In genomic region chr15:67197364-67197695, GRCh38 we compare ENCODE assay signal across 14 cellular contexts. TPM values are rescaled to one million over a fixed set of nuclear protein-coding genes. Genes with fewer than 3 reads are reported as not detected.
DNase-seq lines count a peak whose midpoint lies in the region; ATAC-seq, FAIRE-seq and TF ChIP-seq lines count a peak whose summit lies in the region.
"Had no signal": no experiment of that assay in that cellular context is flagged by ENCODE, and none has a peak within 500 bp of the region (broad histone marks: within the 10 kb centered on the region; RNA-seq: fewer than 3 reads in every experiment).

No MANE protein-coding gene starts in this region.

- no peak for FAIRE-seq in HTR-8/SVneo (lab: Jason Lieb, UNC)
- FAIRE-seq: kidney had no signal

- H3K4me3 Mint-ChIP-seq in activated naive CD4-positive, alpha-beta T cell treated with anti-CD3 and anti-CD28 coated beads, Interleukin-2, amount 10 ng/mL, durations not matched to agents 7 days and 5 days = no peak overlapping the region
- no peak overlapping the region for H3K4me3 Mint-ChIP-seq in activated CD8-positive, alpha-beta T cell treated with anti-CD3 and anti-CD28 coated beads for 36 hours
- H3K4me3 Mint-ChIP-seq in stimulated activated naive B cell treated with anti-CD40 and anti-IgM and Interleukin-4, amounts not matched to agents 10 μg/mL and 1 μg/mL and 100 μg/mL, for 72 hours = no peak overlapping the region

- H3K27ac Mint-ChIP-seq in activated naive CD4-positive, alpha-beta T cell treated with anti-CD3 and anti-CD28 coated beads, Interleukin-2, amount 10 ng/mL, durations not matched to agents 7 days and 5 days = peak overlapping the region; percentile 69
- H3K27ac Mint-ChIP-seq in activated CD8-positive, alpha-beta T cell treated with anti-CD3 and anti-CD28 coated beads for 36 hours = peak overlapping the region; percentile 9
- peak overlapping the region; percentile 72 for H3K27ac Mint-ChIP-seq in stimulated activated naive B cell treated with anti-CD40 and anti-IgM and Interleukin-4, amounts not matched to agents 10 μg/mL and 1 μg/mL and 100 μg/mL, for 72 hours

- peaks cover 0 to 46% (median 25%) of the 10 kb centered on the region in 6 donors for H3K4me1 ChIP-seq in spleen

- peaks cover 66% of the 10 kb centered on the region for H3K36me3 Mint-ChIP-seq in activated naive CD4-positive, alpha-beta T cell treated with anti-CD3 and anti-CD28 coated beads, Interleukin-2, amount 10 ng/mL, durations not matched to agents 7 days and 5 days
- peaks cover 47% of the 10 kb centered on the region for H3K36me3 Mint-ChIP-seq in activated CD8-positive, alpha-beta T cell treated with anti-CD3 and anti-CD28 coated beads for 36 hours (ENCODE audit: low read depth)
- peaks cover 50 to 72% of the 10 kb centered on the region in 2 donors for H3K36me3 Mint-ChIP-seq in stimulated activated naive B cell treated with anti-CD40 and anti-IgM and Interleukin-4, amounts not matched to agents 10 μg/mL and 1 μg/mL and 100 μg/mL, for 72 hours

- CTCF ChIA-PET in activated naive CD4-positive, alpha-beta T cell treated with anti-CD3 and anti-CD28 coated beads, Interleukin-2, amount 10 ng/mL, durations not matched to agents 7 days and 5 days (lab: Charles Lee) = no interaction called here
- CTCF ChIA-PET in activated CD8-positive, alpha-beta T cell treated with anti-CD3 and anti-CD28 coated beads for 36 hours (lab: Charles Lee) = no interaction called here

- no peaks in the 10 kb centered on the region for H3K27me3 ChIP-seq in spleen (replicated peaks in 1 of 7)

- POLR2A ChIA-PET in activated CD8-positive, alpha-beta T cell treated with anti-CD3 and anti-CD28 coated beads for 36 hours (lab: Charles Lee) = no interaction called here

- no peak for TF ChIP-seq POLR2A in spleen (IDR thresholded peaks at IDR 0.05)

- intact Hi-C loops in activated CD8-positive, alpha-beta T cell treated with anti-CD3 and anti-CD28 coated beads for 36 hours (cut with micrococcal nuclease) = no loop called here
- intact Hi-C loops in spleen (cut with DNase I; ENCODE audit: low total_unique reads) = no loop called here

- no peak for TF ChIP-seq CTCF in activated CD8-positive, alpha-beta T cell treated with anti-CD3 and anti-CD28 coated beads for 36 hours (IDR thresholded peaks at IDR 0.05)
- no peak for TF ChIP-seq CTCF in spleen (IDR thresholded peaks at IDR 0.05 in 8 of 11, conservative IDR thresholded peaks at IDR 0.05 in 3 of 11)

- peaks cover 0 to 51% (median 21%) of the 10 kb centered on the region in 6 donors for H3K36me3 ChIP-seq in spleen

- DNase-seq in activated naive CD4-positive, alpha-beta T cell treated with anti-CD3 and anti-CD28 coated beads, Interleukin-2, amount 10 ng/mL, durations not matched to agents 7 days and 5 days = no peak
- no peak for DNase-seq in activated naive CD4-positive, alpha-beta T cell (lab: John Stamatoyannopoulos, UW)
- no peak for DNase-seq in activated CD8-positive, alpha-beta T cell treated with anti-CD3 and anti-CD28 coated beads for 36 hours
- peak; percentile 36 for DNase-seq in iris pigment epithelial cell (ENCODE audit: low read depth)
- DNase-seq in stimulated activated naive B cell treated with anti-CD40 and anti-IgM and Interleukin-4, amounts not matched to agents 10 μg/mL and 1 μg/mL and 100 μg/mL, for 72 hours = no peak
- DNase-seq in activated effector memory CD4-positive, alpha-beta T cell treated with anti-CD3 and anti-CD28 coated beads, Interleukin-2, amount 50 U/mL, for 16 hours = no peak
- no peak for DNase-seq in spleen
- DNase-seq in HTR-8/SVneo (ENCODE audit: insufficient read length, low spot score) = no peak
- DNase-seq: activated CD8-positive, alpha-beta memory T cell treated with anti-CD3 and anti-CD28 coated beads, Interleukin-2, amount 50 U/mL, for 4 hours; kidney; NCI-H1694; NCI-H748 treated with DMSO at 0.1 percent for 48 hours; SHP77 treated with DMSO at 0.1 percent for 48 hours; stimulated activated CD4-positive, alpha-beta T cell treated with anti-CD3 and anti-CD28 coated beads, Interleukin-12 subunit alpha, Interleukin-12 subunit beta, amount 100 ng/mL, for 4 hours had no signal

- H3K9me3 ChIP-seq in spleen = no peaks in the 10 kb centered on the region

- H3K27me3 Mint-ChIP-seq in activated naive CD4-positive, alpha-beta T cell treated with anti-CD3 and anti-CD28 coated beads, Interleukin-2, amount 10 ng/mL, durations not matched to agents 7 days and 5 days = no peaks in the 10 kb centered on the region
- H3K27me3 Mint-ChIP-seq in activated CD8-positive, alpha-beta T cell treated with anti-CD3 and anti-CD28 coated beads for 36 hours = no peaks in the 10 kb centered on the region
- H3K27me3 Mint-ChIP-seq in stimulated activated naive B cell treated with anti-CD40 and anti-IgM and Interleukin-4, amounts not matched to agents 10 μg/mL and 1 μg/mL and 100 μg/mL, for 72 hours = no peaks in the 10 kb centered on the region

- H3K4me1 Mint-ChIP-seq in activated naive CD4-positive, alpha-beta T cell treated with anti-CD3 and anti-CD28 coated beads, Interleukin-2, amount 10 ng/mL, durations not matched to agents 7 days and 5 days = peaks cover 19% of the 10 kb centered on the region
- peaks cover 8% of the 10 kb centered on the region for H3K4me1 Mint-ChIP-seq in activated CD8-positive, alpha-beta T cell treated with anti-CD3 and anti-CD28 coated beads for 36 hours (ENCODE audit: low read depth)
- H3K4me1 Mint-ChIP-seq in stimulated activated naive B cell treated with anti-CD40 and anti-IgM and Interleukin-4, amounts not matched to agents 10 μg/mL and 1 μg/mL and 100 μg/mL, for 72 hours = peaks cover 21 to 24% of the 10 kb centered on the region in 2 donors

- WGBS in spleen, 5 donors = 87 to 98% (median 97%) methylated on average over 2 of the region's 2 CpGs

- H3K27ac ChIP-seq in spleen = no peak overlapping the region

- ATAC-seq in activated CD8-positive, alpha-beta T cell treated with anti-CD3 and anti-CD28 coated beads for 36 hours = no peak
- ATAC-seq in stimulated activated naive B cell treated with anti-CD40 and anti-IgM and Interleukin-4, amounts not matched to agents 10 μg/mL and 1 μg/mL and 100 μg/mL, for 72 hours (replicated peaks) = no peak

- no peak overlapping the region for H3K4me3 ChIP-seq in spleen

- no peaks in the 10 kb centered on the region for H3K9me3 Mint-ChIP-seq in activated naive CD4-positive, alpha-beta T cell treated with anti-CD3 and anti-CD28 coated beads, Interleukin-2, amount 10 ng/mL, durations not matched to agents 7 days and 5 days
- no peaks in the 10 kb centered on the region for H3K9me3 Mint-ChIP-seq in activated CD8-positive, alpha-beta T cell treated with anti-CD3 and anti-CD28 coated beads for 36 hours
- no peaks in the 10 kb centered on the region for H3K9me3 Mint-ChIP-seq in stimulated activated naive B cell treated with anti-CD40 and anti-IgM and Interleukin-4, amounts not matched to agents 10 μg/mL and 1 μg/mL and 100 μg/mL, for 72 hours

RNA-seq across cellular contexts. Expression of gene AAGAB, which starts 57.1 kb away (rescaled TPM):
- total RNA-seq in activated CD8-positive, alpha-beta T cell treated with anti-CD3 and anti-CD28 coated beads for 36 hours = 10 to 100 TPM; 42.6 to 51.2 TPM
- 10 to 100 TPM; 20.6 to 39.3 (median 28.1) TPM for total RNA-seq in spleen
- 10 to 100 TPM; 13.2 to 20.8 (median 14.3) TPM for polyA plus RNA-seq in spleen

RNA-seq across cellular contexts. Expression of gene IQCH, which starts 57.3 kb away (rescaled TPM):
- 1 to 10 TPM; 1.2 to 1.7 TPM for total RNA-seq in activated CD8-positive, alpha-beta T cell treated with anti-CD3 and anti-CD28 coated beads for 36 hours
- 1 to 10 TPM in 5 of 7 donors, under 1 TPM in 2; 0.65 to 2.3 (median 1.9) TPM for total RNA-seq in spleen
- under 1 TPM; 0.12 to 0.32 (median 0.15) TPM for polyA plus RNA-seq in spleen

Comparison
In these comparisons a context has a peak if more than half of its experiments do, and no peak if none do; other contexts are left out.
1. H3K27ac Mint-ChIP-seq: peak in every context shown above with its lines; median percentile 72 in stimulated activated naive B cell treated with anti-CD40 and anti-IgM and Interleukin-4, amounts not matched to agents 10 μg/mL and 1 μg/mL and 100 μg/mL, for 72 hours; 69 in activated naive CD4-positive, alpha-beta T cell treated with anti-CD3 and anti-CD28 coated beads, Interleukin-2, amount 10 ng/mL, durations not matched to agents 7 days and 5 days; 9 in activated CD8-positive, alpha-beta T cell treated with anti-CD3 and anti-CD28 coated beads for 36 hours.